In the genomic region with DNA sequence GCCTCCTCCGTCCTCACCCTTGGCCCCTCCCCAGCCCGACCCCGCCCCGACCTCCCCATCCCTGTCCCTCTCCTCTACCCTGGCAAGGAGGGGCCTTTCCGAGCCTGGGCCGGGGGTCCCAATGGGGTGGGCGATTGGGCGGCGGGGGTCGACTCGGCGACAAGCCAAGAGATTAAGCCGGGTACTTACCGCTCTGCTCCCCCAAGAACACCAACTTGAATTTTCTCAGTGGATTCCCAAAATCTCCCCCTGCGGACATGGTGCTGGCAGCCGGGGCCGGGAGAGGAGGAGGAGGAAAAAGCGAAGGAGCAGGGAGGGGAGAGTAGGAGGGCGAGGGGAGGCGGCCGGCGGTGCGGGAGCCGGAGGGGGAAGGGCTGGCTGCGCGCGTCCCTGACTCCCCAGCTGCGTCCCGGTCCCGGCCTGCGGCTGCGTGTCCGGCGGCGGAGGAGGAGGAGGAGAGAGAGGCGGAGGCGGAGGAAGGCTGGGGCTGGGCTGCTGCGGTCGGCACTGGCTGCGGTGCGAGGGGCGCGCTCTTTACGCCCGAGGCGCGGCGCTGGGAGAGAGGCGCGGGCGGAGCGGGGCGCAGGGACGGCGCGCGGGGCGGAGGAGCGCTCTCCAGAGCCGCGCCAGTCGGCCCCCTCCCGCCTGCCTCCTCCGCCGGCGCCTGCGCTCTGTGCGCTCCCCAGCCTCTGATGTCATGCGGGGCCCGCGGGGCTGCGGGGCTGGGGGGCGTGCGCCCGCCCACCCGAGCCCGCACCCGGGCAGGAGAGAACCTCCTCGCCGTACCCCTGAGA, we compare ENCODE assay signal across 8 cellular contexts. TPM values are rescaled to one million over a fixed set of nuclear protein-coding genes. Genes with fewer than 3 reads are reported as not detected.
DNase-seq lines count a peak whose midpoint lies in the region; ATAC-seq and TF ChIP-seq lines count a peak whose summit lies in the region.

RAB6B (minus strand) TSS at position 675 of the 794 bp plus-strand sequence; CDS start at position 259, 416 bp downstream.

- H3K9me3 ChIP-seq in muscle layer of duodenum (ENCODE audit: control insufficient read depth in 1 of 2, low read length in 2 of 2) (no peaks in the 10 kb centered on the region), vagina (no peaks in the 10 kb centered on the region)

- H3K4me3 ChIP-seq in Jurkat, Clone E6-1 (ENCODE audit: low read length), result peak within 1 kb of the TSS; percentile 57
- peak within 1 kb of the TSS; percentile 65 for H3K4me3 ChIP-seq in fibroblast of pulmonary artery (replicated peaks; ENCODE audit: low read depth, low read length)
- peak within 1 kb of the TSS; percentile 59 to 88 for H3K4me3 ChIP-seq in muscle layer of duodenum (ENCODE audit: low read depth in 1 of 2, low read length in 2 of 2)
- H3K4me3 ChIP-seq in vagina, result peak within 1 kb of the TSS; percentile 57 to 80

- peak within 1 kb of the TSS; percentile 89 for H3K4me3 Mint-ChIP-seq in WTC11

- H3K4me1 ChIP-seq in muscle layer of duodenum (ENCODE audit: control insufficient read depth in 1 of 2, insufficient read depth in 2 of 2, low read length in 2 of 2) (peaks cover 0 to 12% of the 10 kb centered on the region in 2 donors), vagina (peaks cover 16% of the 10 kb centered on the region)

- intact Hi-C loops in vagina (cut with DNase I), result no loop called here

- DNase-seq in NCI-H1417 (lab: John Stamatoyannopoulos, UW) (peak; percentile 28 to 86 (median 80)), NCI-H1417 treated with DMSO at 0.1 percent for 48 hours (lab: John Stamatoyannopoulos, UW) (no peak), WTC11 (ENCODE audit: low spot score) (peak; percentile 70), fibroblast of pulmonary artery (ENCODE audit: low read depth) (peak; percentile 31), vagina (ENCODE audit: extremely low spot score in 2 of 2) (peak in 1 of 2 donors; percentile 67)
- peak; percentile 6 for DNase-seq in Jurkat, Clone E6-1 (ENCODE audit: low read depth, low spot score)

- POLR2A ChIA-PET in WTC11 (lab: Charles Lee), result no interaction called here

- TF ChIP-seq POLR2A in vagina (IDR thresholded peaks at IDR 0.05), result no peak

- CTCF ChIA-PET in WTC11 (lab: Charles Lee), result interaction anchor here (1.0 to 3.2 kb wide), 6 partner anchors 15 to 88 kb away, joined by 3 to 14 read pairs (median 4); no protein-coding TSS in a partner anchor

- H3K27me3 Mint-ChIP-seq in WTC11 (ENCODE audit: low read depth), result peaks cover 49% of the 10 kb centered on the region

- H3K27ac Mint-ChIP-seq in WTC11, result no peak within 1 kb of the TSS

- no peaks in the 10 kb centered on the region for H3K36me3 ChIP-seq in muscle layer of duodenum (ENCODE audit: control insufficient read depth in 1 of 2, insufficient read depth in 2 of 2, low read length in 2 of 2)
- H3K36me3 ChIP-seq in vagina, result no peaks in the 10 kb centered on the region

- H3K4me1 Mint-ChIP-seq in WTC11, result peaks cover 11% of the 10 kb centered on the region

- H3K9me3 Mint-ChIP-seq in WTC11, result no peaks in the 10 kb centered on the region

- H3K36me3 Mint-ChIP-seq in WTC11, result no peaks in the 10 kb centered on the region

- no peaks in the 10 kb centered on the region for H3K27me3 ChIP-seq in muscle layer of duodenum (ENCODE audit: low read depth, low read length)
- no peaks in the 10 kb centered on the region for H3K27me3 ChIP-seq in vagina

- no peak within 1 kb of the TSS for H3K27ac ChIP-seq in muscle layer of duodenum (ENCODE audit: low read length)
- no peak within 1 kb of the TSS for H3K27ac ChIP-seq in vagina

- TF ChIP-seq CTCF in WTC11 (IDR thresholded peaks at IDR 0.05), result no peak
- TF ChIP-seq CTCF in fibroblast of pulmonary artery (IDR thresholded peaks at IDR 0.05; ENCODE audit: low read length, missing control alignments), result no peak
- TF ChIP-seq CTCF in vagina (IDR thresholded peaks at IDR 0.05), result no peak

- ATAC-seq in WTC11, result peak; percentile 77
- ATAC-seq in GM21360 (IDR thresholded peaks at IDR 0.05; ENCODE audit: unreplicated experiment), result no peak

TF ChIP-seq in WTC11, 78 proteins besides CTCF, POLR2A, EP300 and RAD21 (continues in another document):
- TF ChIP-seq FOXP1 (CRISPR knock-in tag; IDR thresholded peaks at IDR 0.05; ENCODE audit: borderline replicate concordance) (peak; percentile 36; the same call in 1 of the 2 replicates), GABPB1 (CRISPR knock-in tag; IDR thresholded peaks at IDR 0.05) (no peak), KAT7 (CRISPR knock-in tag; IDR thresholded peaks at IDR 0.05; ENCODE audit: borderline replicate concordance) (0 out of 2 replicates have a peak, but pooled peaks have one; percentile 38), NR3C1 (CRISPR knock-in tag; conservative IDR thresholded peaks at IDR 0.05; ENCODE audit: low read depth) (no peak), FOXP4 (CRISPR knock-in tag; IDR thresholded peaks at IDR 0.05) (peak; percentile 59; the same call in 1 of the 2 replicates), ETV6 (CRISPR knock-in tag; IDR thresholded peaks at IDR 0.05) (peak; percentile 57; the same call in 1 of the 2 replicates), HMGXB4 (CRISPR knock-in tag; IDR thresholded peaks at IDR 0.05) (peak; percentile 21; the same call in 1 of the 2 replicates), ELF4 (CRISPR knock-in tag; IDR thresholded peaks at IDR 0.05; ENCODE audit: low read depth) (no peak), RELA (CRISPR knock-in tag; IDR thresholded peaks at IDR 0.05; ENCODE audit: borderline replicate concordance) (no peak)
- TF ChIP-seq, protein P1, sequence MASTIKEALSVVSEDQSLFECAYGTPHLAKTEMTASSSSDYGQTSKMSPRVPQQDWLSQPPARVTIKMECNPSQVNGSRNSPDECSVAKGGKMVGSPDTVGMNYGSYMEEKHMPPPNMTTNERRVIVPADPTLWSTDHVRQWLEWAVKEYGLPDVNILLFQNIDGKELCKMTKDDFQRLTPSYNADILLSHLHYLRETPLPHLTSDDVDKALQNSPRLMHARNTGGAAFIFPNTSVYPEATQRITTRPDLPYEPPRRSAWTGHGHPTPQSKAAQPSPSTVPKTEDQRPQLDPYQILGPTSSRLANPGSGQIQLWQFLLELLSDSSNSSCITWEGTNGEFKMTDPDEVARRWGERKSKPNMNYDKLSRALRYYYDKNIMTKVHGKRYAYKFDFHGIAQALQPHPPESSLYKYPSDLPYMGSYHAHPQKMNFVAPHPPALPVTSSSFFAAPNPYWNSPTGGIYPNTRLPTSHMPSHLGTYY (CRISPR knock-in tag; IDR thresholded peaks at IDR 0.05), result no peak
- TF ChIP-seq, protein P2, sequence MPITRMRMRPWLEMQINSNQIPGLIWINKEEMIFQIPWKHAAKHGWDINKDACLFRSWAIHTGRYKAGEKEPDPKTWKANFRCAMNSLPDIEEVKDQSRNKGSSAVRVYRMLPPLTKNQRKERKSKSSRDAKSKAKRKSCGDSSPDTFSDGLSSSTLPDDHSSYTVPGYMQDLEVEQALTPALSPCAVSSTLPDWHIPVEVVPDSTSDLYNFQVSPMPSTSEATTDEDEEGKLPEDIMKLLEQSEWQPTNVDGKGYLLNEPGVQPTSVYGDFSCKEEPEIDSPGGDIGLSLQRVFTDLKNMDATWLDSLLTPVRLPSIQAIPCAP (CRISPR knock-in tag; IDR thresholded peaks at IDR 0.05), result 0 out of 2 replicates have a peak, but pooled peaks have one; percentile 57

RNA-seq across cellular contexts. Expression of gene RAB6B, which starts in this region (rescaled TPM):
- polyA plus RNA-seq in Jurkat, Clone E6-1 (2012; ENCODE audit: insufficient read depth, insufficient read length), result 17.3 TPM
- total RNA-seq in WTC11 (2021) (14.9 to 21.0 TPM (median 18.0 TPM) in 3 replicates), vagina (3.7 TPM)
